Comparison of ENCODE assay signal across 20 cellular contexts in genomic region chr1:154720328-154721301, GRCh38.
DNase-seq lines count a peak whose midpoint lies in the region; ATAC-seq and TF ChIP-seq lines count a peak whose summit lies in the region.
"Had no signal": no experiment of that assay in that cellular context is flagged by ENCODE, and none has a peak within 500 bp of the region (broad histone marks: within the 10 kb centered on the region; RNA-seq: fewer than 3 reads in every experiment).

No MANE protein-coding gene starts in this region.

- no peaks in the 10 kb centered on the region for H3K36me3 ChIP-seq in neural progenitor cell

- peak overlapping the region; percentile 56 for H3K4me2 ChIP-seq in neural progenitor cell
- H3K4me2 ChIP-seq: KMS-11 had no signal

- H3K27ac ChIP-seq in neural progenitor cell, result peak overlapping the region; percentile 43
- H3K27ac ChIP-seq: body of pancreas, KMS-11 had no signal

- H3K27me3 ChIP-seq in neural progenitor cell, result no peaks in the 10 kb centered on the region
- H3K27me3 ChIP-seq: body of pancreas had no signal

- no peak overlapping the region for H3K4me3 Mint-ChIP-seq in activated CD4-positive, alpha-beta T cell treated with anti-CD3 and anti-CD28 coated beads for 36 hours
- H3K4me3 Mint-ChIP-seq in T-helper 17 cell, result no peak overlapping the region
- no peak overlapping the region for H3K4me3 Mint-ChIP-seq in neural progenitor cell
- H3K4me3 Mint-ChIP-seq: natural killer cell treated with Interleukin-12 subunit alpha and Interleukin-12 subunit beta and Interleukin-15 and Interleukin-18, amount 100 ng/mL, for 72 hours; stimulated activated naive CD8-positive, alpha-beta T cell treated with anti-CD3 and anti-CD28 coated beads, Interleukin-15, amount 100 ng/mL, for 72 hours had no signal

- H3K4me3 ChIP-seq in neural progenitor cell, result no peak overlapping the region
- H3K4me3 ChIP-seq: body of pancreas had no signal

- no peak overlapping the region for H3K9ac ChIP-seq in neural progenitor cell
- H3K9ac ChIP-seq: KMS-11 had no signal

- peaks cover 24% of the 10 kb centered on the region for H3K4me1 Mint-ChIP-seq in activated CD4-positive, alpha-beta T cell treated with anti-CD3 and anti-CD28 coated beads for 36 hours
- peaks cover 15% of the 10 kb centered on the region for H3K4me1 Mint-ChIP-seq in T-helper 17 cell
- H3K4me1 Mint-ChIP-seq in neural progenitor cell, result peaks cover 9% of the 10 kb centered on the region

- H4K20me1 ChIP-seq in neural progenitor cell (ENCODE audit: low read depth), result no peaks in the 10 kb centered on the region

- intact Hi-C loops in activated CD4-positive, alpha-beta T cell treated with anti-CD3 and anti-CD28 coated beads for 36 hours (cut with DNase I, micrococcal nuclease), result no loop called here

- H3K9me3 ChIP-seq in T-helper 17 cell (ENCODE audit: control insufficient read depth, low read length, poor library complexity, severe bottlenecking) (no peaks in the 10 kb centered on the region), neural progenitor cell (ENCODE audit: low read depth) (no peaks in the 10 kb centered on the region)
- H3K9me3 ChIP-seq: body of pancreas had no signal

- H3K4me1 ChIP-seq in neural progenitor cell, result peaks cover 19% of the 10 kb centered on the region
- H3K4me1 ChIP-seq: body of pancreas had no signal

- no peak for TF ChIP-seq CTCF in neural progenitor cell (IDR thresholded peaks at IDR 0.05)

- H3K9me3 Mint-ChIP-seq in activated CD4-positive, alpha-beta T cell treated with anti-CD3 and anti-CD28 coated beads for 36 hours (ENCODE audit: low read depth), result no peaks in the 10 kb centered on the region
- no peaks in the 10 kb centered on the region for H3K9me3 Mint-ChIP-seq in neural progenitor cell
- H3K9me3 Mint-ChIP-seq: natural killer cell treated with Interleukin-12 subunit alpha and Interleukin-12 subunit beta and Interleukin-15 and Interleukin-18, amount 100 ng/mL, for 72 hours; stimulated activated naive CD8-positive, alpha-beta T cell treated with anti-CD3 and anti-CD28 coated beads, Interleukin-15, amount 100 ng/mL, for 72 hours had no signal

- H3K27me3 Mint-ChIP-seq in activated CD4-positive, alpha-beta T cell treated with anti-CD3 and anti-CD28 coated beads for 36 hours, result no peaks in the 10 kb centered on the region
- H3K27me3 Mint-ChIP-seq in T-helper 17 cell (peaks cover 13% of the 10 kb centered on the region), neural progenitor cell (ENCODE audit: insufficient read depth, low read depth) (peaks cover 3% of the 10 kb centered on the region)
- H3K27me3 Mint-ChIP-seq: stimulated activated naive CD8-positive, alpha-beta T cell treated with anti-CD3 and anti-CD28 coated beads, Interleukin-15, amount 100 ng/mL, for 72 hours had no signal

- CTCF ChIA-PET in activated CD4-positive, alpha-beta T cell treated with anti-CD3 and anti-CD28 coated beads for 36 hours (lab: Charles Lee), result interaction anchor here (0.6 to 1.4 kb wide), 5 partner anchors 9 to 183 kb away, joined by 3 to 9 read pairs (median 3); no protein-coding TSS in a partner anchor

- no peaks in the 10 kb centered on the region for H3K36me3 Mint-ChIP-seq in activated CD4-positive, alpha-beta T cell treated with anti-CD3 and anti-CD28 coated beads for 36 hours (ENCODE audit: low read depth)
- H3K36me3 Mint-ChIP-seq in T-helper 17 cell (ENCODE audit: low read depth) (peaks cover 2% of the 10 kb centered on the region), neural progenitor cell (peaks cover 2% of the 10 kb centered on the region)
- H3K36me3 Mint-ChIP-seq: natural killer cell treated with Interleukin-12 subunit alpha and Interleukin-12 subunit beta and Interleukin-15 and Interleukin-18, amount 100 ng/mL, for 72 hours had no signal

- H2AFZ ChIP-seq in neural progenitor cell (replicated peaks), result no peak overlapping the region

- POLR2A ChIA-PET in activated CD4-positive, alpha-beta T cell treated with anti-CD3 and anti-CD28 coated beads for 36 hours (lab: Charles Lee), result no interaction called here

- DNase-seq in activated CD4-positive, alpha-beta T cell treated with anti-CD3 and anti-CD28 coated beads for 36 hours, result no peak
- DNase-seq in activated CD4-positive, alpha-beta T cell treated with anti-CD3 and anti-CD28 coated beads, Interleukin-2, amount 50 U/mL, for 48 hours, result no peak
- peak; percentile 89 to 90 for DNase-seq in Kasumi-1 (lab: John Stamatoyannopoulos, UW)
- DNase-seq in T-helper 17 cell, result no peak
- DNase-seq in neural progenitor cell (ENCODE audit: low spot score), result peak; percentile 45
- DNase-seq in SHP77 treated with DMSO at 0.1 percent for 48 hours (lab: John Stamatoyannopoulos, UW), result no peak
- no peak for DNase-seq in H4 (ENCODE audit: low spot score)
- DNase-seq in NCI-H1417 treated with DMSO at 0.1 percent for 48 hours (lab: John Stamatoyannopoulos, UW), result no peak
- DNase-seq: 8988T; activated CD4-positive, CD25-positive, alpha-beta regulatory T cell; activated gamma-delta T cell treated with Interleukin-2 at 50 U/mL for 16 hours; body of pancreas; EL; mammary epithelial cell; NCI-H1436; NCI-H226; stimulated activated naive CD8-positive, alpha-beta T cell treated with anti-CD3 and anti-CD28 coated beads, Interleukin-15, amount 100 ng/mL, for 72 hours; SW 1271 had no signal

- no peaks in the 10 kb centered on the region for H3K79me2 ChIP-seq in neural progenitor cell (ENCODE audit: low read depth)

- H3F3A ChIP-seq in neural progenitor cell (ENCODE audit: low read depth), result peaks cover 14% of the 10 kb centered on the region

- H3K27ac Mint-ChIP-seq in activated CD4-positive, alpha-beta T cell treated with anti-CD3 and anti-CD28 coated beads for 36 hours, result peak overlapping the region; percentile 78
- H3K27ac Mint-ChIP-seq in T-helper 17 cell (peak overlapping the region; percentile 83), neural progenitor cell (no peak overlapping the region)
- H3K27ac Mint-ChIP-seq: natural killer cell treated with Interleukin-12 subunit alpha and Interleukin-12 subunit beta and Interleukin-15 and Interleukin-18, amount 100 ng/mL, for 72 hours had no signal

- ATAC-seq in activated CD4-positive, alpha-beta T cell treated with anti-CD3 and anti-CD28 coated beads for 36 hours, result no peak
- no peak for ATAC-seq in T-helper 17 cell
- ATAC-seq: body of pancreas; natural killer cell treated with Interleukin-12 subunit alpha and Interleukin-12 subunit beta and Interleukin-15 and Interleukin-18, amount 100 ng/mL, for 72 hours had no signal

Comparison
In these comparisons a context has a peak if more than half of its experiments do, and no peak if none do; other contexts are left out.
1. DNase-seq: peak in Kasumi-1 (2 of 2) and neural progenitor cell (single experiment); none in activated CD4-positive, alpha-beta T cell treated with anti-CD3 and anti-CD28 coated beads for 36 hours (single experiment), activated CD4-positive, alpha-beta T cell treated with anti-CD3 and anti-CD28 coated beads, Interleukin-2, amount 50 U/mL, for 48 hours (0 of 2), T-helper 17 cell (0 of 3), SHP77 treated with DMSO at 0.1 percent for 48 hours (single experiment), H4 (single experiment) and NCI-H1417 treated with DMSO at 0.1 percent for 48 hours (single experiment).